18 cellular contexts compared by ENCODE assay signal in genomic region chr14:62029569-62029924, GRCh38.
DNase-seq lines count a peak whose midpoint lies in the region; ATAC-seq, FAIRE-seq and TF ChIP-seq lines count a peak whose summit lies in the region.
"Had no signal": no experiment of that assay in that cellular context is flagged by ENCODE, and none has a peak within 500 bp of the region (broad histone marks: within the 10 kb centered on the region; RNA-seq: fewer than 3 reads in every experiment).

No MANE protein-coding gene starts in this region.

- H3K9me3 ChIP-seq in body of pancreas (no peaks in the 10 kb centered on the region), heart left ventricle (peaks cover 0 to 8% (median 0%) of the 10 kb centered on the region in 12 donors)

- peak; percentile 59 for ATAC-seq in GM18858 (IDR thresholded peaks at IDR 0.05; ENCODE audit: unreplicated experiment)
- peak; percentile 68 for ATAC-seq in GM21576 (IDR thresholded peaks at IDR 0.05; ENCODE audit: unreplicated experiment)
- peak; percentile 41 for ATAC-seq in HG03103 (IDR thresholded peaks at IDR 0.05; ENCODE audit: low read depth, unreplicated experiment)
- peak; percentile 97 for ATAC-seq in body of pancreas
- ATAC-seq in heart left ventricle: no peak
- ATAC-seq: naive thymus-derived CD4-positive, alpha-beta T cell; right cardiac atrium had no signal

- FAIRE-seq in H54 (lab: Jason Lieb, UNC): no peak

- intact Hi-C loops in body of pancreas (cut with DNase I): no loop called here
- intact Hi-C loops in heart left ventricle (cut with DNase I): no loop called here

- TF ChIP-seq CTCF in body of pancreas (IDR thresholded peaks at IDR 0.05) (no peak), heart left ventricle (IDR thresholded peaks at IDR 0.05) (no peak), RWPE1 (conservative IDR thresholded peaks at IDR 0.05; ENCODE audit: low read depth) (no peak)

- 20 to 22% methylated on average over 2 of the region's 2 CpGs for WGBS in body of pancreas, 2 donors
- 66 to 77% (median 70%) methylated on average over 2 of the region's 2 CpGs for WGBS in heart left ventricle, 4 donors

- no peaks in the 10 kb centered on the region for H3K36me3 ChIP-seq in body of pancreas (replicated peaks in 1 of 2; ENCODE audit: insufficient read depth in 1 of 2, low read depth in 2 of 2)
- no peaks in the 10 kb centered on the region for H3K36me3 ChIP-seq in heart left ventricle
- H3K36me3 ChIP-seq: BLaER1 treated with 17β-estradiol and CSF1 and Interleukin-3, amounts not matched to agents 10 nM and 100 nM had no signal

- DNase-seq in body of pancreas (peak; percentile 32 to 81 (median 59)), heart left ventricle (no peak), NCI-H446 treated with DMSO at 0.1 percent for 48 hours (lab: John Stamatoyannopoulos, UW) (no peak), H54 (ENCODE audit: insufficient read length, low spot score) (no peak), RWPE1 (ENCODE audit: low spot score) (no peak)
- DNase-seq: activated CD8-positive, alpha-beta memory T cell treated with anti-CD3 and anti-CD28 coated beads, Interleukin-2, amount 50 U/mL, for 4 hours; activated naive CD8-positive, alpha-beta T cell treated with anti-CD3 and anti-CD28 coated beads for 36 hours; cerebellar nuclear complex; EL; naive thymus-derived CD4-positive, alpha-beta T cell; NCI-H1694 treated with DMSO at 0.1 percent for 48 hours; right cardiac atrium had no signal

- peaks cover 18% of the 10 kb centered on the region for H3K4me1 ChIP-seq in body of pancreas
- H3K4me1 ChIP-seq in heart left ventricle: no peaks in the 10 kb centered on the region

- CTCF ChIA-PET in RWPE1 (lab: Yijun Ruan, JAX): no interaction called here

- no peak overlapping the region for H3K4me3 ChIP-seq in body of pancreas
- no peak overlapping the region for H3K4me3 ChIP-seq in heart left ventricle
- H3K4me3 ChIP-seq: BLaER1 treated with 17β-estradiol and CSF1 and Interleukin-3, amounts not matched to agents 10 nM and 100 nM; hepatocyte had no signal

- no peaks in the 10 kb centered on the region for H3K27me3 ChIP-seq in body of pancreas
- peaks cover 0 to 8% (median 0%) of the 10 kb centered on the region in 9 donors for H3K27me3 ChIP-seq in heart left ventricle
- H3K27me3 ChIP-seq: BLaER1 treated with 17β-estradiol and CSF1 and Interleukin-3, amounts not matched to agents 10 nM and 100 nM had no signal

- H3K27ac ChIP-seq in body of pancreas (peak overlapping the region in 3 of 4 donors; percentile 45 to 63 (median 51)), heart left ventricle (no peak overlapping the region), RWPE1 (no peak overlapping the region)
- H3K27ac ChIP-seq: BLaER1 treated with 17β-estradiol and CSF1 and Interleukin-3, amounts not matched to agents 10 nM and 100 nM; hepatocyte; KMS-11 had no signal

- POLR2A ChIA-PET in RWPE1 (lab: Yijun Ruan, JAX; ENCODE audit: low non-redundant PET): no interaction called here

- TF ChIP-seq POLR2A in body of pancreas (IDR thresholded peaks at IDR 0.05): no peak
- TF ChIP-seq POLR2A in heart left ventricle (IDR thresholded peaks at IDR 0.05): no peak
- TF ChIP-seq POLR2A in H54 (IDR thresholded peaks at IDR 0.05; ENCODE audit: low read depth, low read length): no peak

Comparison
In these comparisons a context has a peak if more than half of its experiments do, and no peak if none do; other contexts are left out.
1. ATAC-seq: peak in GM18858 (single experiment), GM21576 (single experiment), HG03103 (single experiment) and body of pancreas (single experiment); none in heart left ventricle (0 of 4).
2. DNase-seq: peak in body of pancreas (4 of 4); none in heart left ventricle (0 of 5), NCI-H446 treated with DMSO at 0.1 percent for 48 hours (single experiment), H54 (single experiment) and RWPE1 (single experiment).
3. H3K27ac ChIP-seq: peak in body of pancreas (3 of 4); none in heart left ventricle (0 of 12) and RWPE1 (single experiment).